26 cellular contexts compared by ENCODE assay signal in the genomic region with DNA sequence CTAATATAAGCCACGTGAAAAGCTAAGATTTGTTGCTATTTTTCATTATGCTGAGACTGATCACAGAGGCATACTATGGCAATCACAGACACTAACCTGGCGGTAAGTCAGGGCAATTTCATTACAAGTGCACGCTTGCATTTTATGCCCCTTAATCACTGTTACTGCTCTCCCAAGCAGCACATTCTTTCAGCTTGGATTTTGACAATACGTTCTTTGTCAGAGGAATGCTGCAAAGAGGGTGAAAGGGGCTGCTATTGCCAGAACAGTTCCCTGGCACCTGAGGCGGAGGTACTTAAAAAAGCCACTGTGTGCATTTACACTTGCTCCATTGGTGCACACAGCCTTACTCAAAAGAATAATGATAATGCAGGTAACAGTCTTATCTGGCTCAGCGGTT.
DNase-seq lines count a peak whose midpoint lies in the region; ATAC-seq and TF ChIP-seq lines count a peak whose summit lies in the region.
"Had no signal": no experiment of that assay in that cellular context is flagged by ENCODE, and none has a peak within 500 bp of the region (broad histone marks: within the 10 kb centered on the region; RNA-seq: fewer than 3 reads in every experiment).

No MANE protein-coding gene starts in this region.

- H3K36me3 ChIP-seq in body of pancreas (replicated peaks in 1 of 2; ENCODE audit: insufficient read depth in 1 of 2, low read depth in 2 of 2) (no peaks in the 10 kb centered on the region), thyroid gland (no peaks in the 10 kb centered on the region), stomach (no peaks in the 10 kb centered on the region)
- H3K36me3 ChIP-seq: BLaER1 treated with 17β-estradiol and CSF1 and Interleukin-3, amounts not matched to agents 10 nM and 100 nM; esophagus muscularis mucosa; heart left ventricle; right lobe of liver; SJSA1; transverse colon; WERI-Rb-1 had no signal

- ATAC-seq in body of pancreas (peak; percentile 70), GM18502 (IDR thresholded peaks at IDR 0.05; ENCODE audit: poor library complexity, unreplicated experiment) (no peak)
- ATAC-seq: activated naive CD4-positive, alpha-beta T cell treated with anti-CD3 and anti-CD28 coated beads, Interleukin-2, amount 50 U/mL, for 72 hours; heart left ventricle; left cardiac atrium; T-cell had no signal

- TF ChIP-seq POLR2A in body of pancreas (IDR thresholded peaks at IDR 0.05) (no peak), thyroid gland (IDR thresholded peaks at IDR 0.05) (no peak), stomach (IDR thresholded peaks at IDR 0.05) (no peak)

- H3K9me3 ChIP-seq in body of pancreas (no peaks in the 10 kb centered on the region), thyroid gland (no peaks in the 10 kb centered on the region), stomach (no peaks in the 10 kb centered on the region)
- H3K9me3 ChIP-seq: esophagus muscularis mucosa, heart left ventricle, right lobe of liver, SJSA1, transverse colon had no signal

- peak overlapping the region; percentile 22 to 74 (median 49) for H3K27ac ChIP-seq in body of pancreas
- H3K27ac ChIP-seq in thyroid gland: peak overlapping the region in 2 of 3 donors; percentile 50 to 90
- no peak overlapping the region for H3K27ac ChIP-seq in stomach
- H3K27ac ChIP-seq: BLaER1 treated with 17β-estradiol and CSF1 and Interleukin-3, amounts not matched to agents 10 nM and 100 nM; esophagus muscularis mucosa; heart left ventricle; right lobe of liver; RWPE1; SJSA1; transverse colon; WERI-Rb-1 had no signal

- TF ChIP-seq EP300 in stomach (IDR thresholded peaks at IDR 0.05): no peak

- H3K4me1 ChIP-seq in body of pancreas: peaks cover 42% of the 10 kb centered on the region
- H3K4me1 ChIP-seq in thyroid gland: peaks cover 16 to 37% of the 10 kb centered on the region in 2 donors
- H3K4me1 ChIP-seq in stomach: peaks cover 15 to 37% (median 22%) of the 10 kb centered on the region in 4 donors
- H3K4me1 ChIP-seq: right lobe of liver had no signal

- DNase-seq in M059J (ENCODE audit: low read depth) (peak; percentile 81), body of pancreas (peak in 2 of 4 donors; percentile 28 to 33), left kidney (ENCODE audit: low read depth, low spot score) (peak; percentile 68), thyroid gland (peak; percentile 48 to 59), mucosa of gallbladder (ENCODE audit: low spot score) (no peak), stomach (no peak)
- DNase-seq: activated CD4-positive, alpha-beta T cell treated with anti-CD3 and anti-CD28 coated beads for 48 hours; activated effector memory CD4-positive, alpha-beta T cell treated with Interleukin-2 at 50 U/mL for 16 hours; activated T-cell treated with anti-CD3 and anti-CD28 coated beads, Interleukin-2, amount 50 U/mL, for 1 hour; amygdala; dermis blood vessel endothelial cell; foreskin fibroblast; heart left ventricle; left cardiac atrium; NCI-H146; right lobe of liver; stimulated activated CD4-positive, alpha-beta T cell treated with anti-CD3 and anti-CD28 coated beads, Interleukin-2, amount 100 ng/mL, for 48 hours; T-cell; transverse colon; WERI-Rb-1 had no signal

- 64 to 82% methylated on average over 6 of the region's 6 CpGs for WGBS in body of pancreas, 2 donors
- 70 to 73% methylated on average over 6 of the region's 6 CpGs for WGBS in thyroid gland, 2 donors
- WGBS in stomach, 5 donors: 40 to 79% (median 70%) methylated on average over 6 of the region's 6 CpGs

- TF ChIP-seq CTCF in body of pancreas (IDR thresholded peaks at IDR 0.05) (peak in 3 of 7 experiments; percentile 13 to 41 (median 24)), thyroid gland (IDR thresholded peaks at IDR 0.05) (peak in 3 of 6 experiments; percentile 29 to 42 (median 40)), stomach (IDR thresholded peaks at IDR 0.05) (no peak)

- H3K27me3 ChIP-seq in body of pancreas (no peaks in the 10 kb centered on the region), thyroid gland (no peaks in the 10 kb centered on the region), stomach (no peaks in the 10 kb centered on the region)
- H3K27me3 ChIP-seq: BLaER1 treated with 17β-estradiol and CSF1 and Interleukin-3, amounts not matched to agents 10 nM and 100 nM; esophagus muscularis mucosa; heart left ventricle; right lobe of liver; SJSA1; transverse colon had no signal

- intact Hi-C loops in body of pancreas (cut with DNase I) (no loop called here), thyroid gland (cut with DNase I) (no loop called here), stomach (cut with DNase I; ENCODE audit: low total_unique reads) (no loop called here)

- no peak overlapping the region for H3K4me3 ChIP-seq in body of pancreas
- no peak overlapping the region for H3K4me3 ChIP-seq in thyroid gland (replicated peaks in 1 of 3)
- H3K4me3 ChIP-seq in stomach: no peak overlapping the region
- H3K4me3 ChIP-seq: BLaER1 treated with 17β-estradiol and CSF1 and Interleukin-3, amounts not matched to agents 10 nM and 100 nM; esophagus muscularis mucosa; heart left ventricle; right lobe of liver; SJSA1; transverse colon had no signal

Comparison
In these comparisons a context has a peak if more than half of its experiments do, and no peak if none do; other contexts are left out.
1. DNase-seq: peak in M059J (single experiment), left kidney (single experiment) and thyroid gland (2 of 2); none in mucosa of gallbladder (single experiment) and stomach (single experiment).
2. H3K27ac ChIP-seq: peak in body of pancreas (4 of 4) and thyroid gland (2 of 3); none in stomach (0 of 5).